In the genomic region with DNA sequence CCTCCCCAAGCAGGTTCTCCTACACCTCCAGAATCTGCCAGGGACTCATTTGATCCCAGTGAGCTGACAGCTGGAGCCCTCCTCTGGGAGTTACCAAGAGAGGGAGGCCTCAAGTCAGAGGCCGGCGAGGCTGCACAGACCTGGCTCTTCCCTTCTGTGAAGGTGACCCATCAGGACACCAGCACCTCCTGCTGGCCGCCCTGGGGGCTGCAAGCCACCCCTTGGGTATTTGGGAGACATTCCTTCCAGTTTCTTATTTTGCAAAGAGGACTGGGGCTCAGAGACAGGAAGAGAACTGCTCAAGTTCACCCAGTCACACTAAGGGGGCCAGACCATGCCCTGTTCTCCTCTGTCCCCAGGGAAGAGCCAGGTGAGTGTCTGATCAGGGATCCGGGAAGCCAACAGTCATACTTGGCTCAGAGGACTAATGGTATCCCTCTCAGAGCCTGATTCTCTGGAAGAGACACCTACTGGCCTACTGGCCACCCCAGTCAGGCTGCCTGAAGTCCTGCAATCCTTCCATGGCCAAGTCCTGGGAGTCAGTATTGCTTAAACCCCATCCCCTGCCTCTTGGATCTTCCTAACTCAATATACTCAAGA, we compare ENCODE assay signal across 1 cellular context.
TF ChIP-seq lines count a peak whose summit lies in the region.

No MANE protein-coding gene starts in this region.

TF ChIP-seq in A549, 52 proteins besides CTCF, POLR2A, EP300 and RAD21 (continued from another document):
- TF ChIP-seq FOSL2 (IDR thresholded peaks at IDR 0.05), result no peak
- TF ChIP-seq FOSL2 (CRISPR knock-in tag; IDR thresholded peaks at IDR 0.05), result no peak
- no peak for TF ChIP-seq RCOR1 (IDR thresholded peaks at IDR 0.05; ENCODE audit: low read depth, low read length)
- TF ChIP-seq FOXS1 (CRISPR knock-in tag; IDR thresholded peaks at IDR 0.05), result no peak
- no peak for TF ChIP-seq ZC3H11A (IDR thresholded peaks at IDR 0.05)
